1 cellular context compared by ENCODE assay signal in the genomic region with DNA sequence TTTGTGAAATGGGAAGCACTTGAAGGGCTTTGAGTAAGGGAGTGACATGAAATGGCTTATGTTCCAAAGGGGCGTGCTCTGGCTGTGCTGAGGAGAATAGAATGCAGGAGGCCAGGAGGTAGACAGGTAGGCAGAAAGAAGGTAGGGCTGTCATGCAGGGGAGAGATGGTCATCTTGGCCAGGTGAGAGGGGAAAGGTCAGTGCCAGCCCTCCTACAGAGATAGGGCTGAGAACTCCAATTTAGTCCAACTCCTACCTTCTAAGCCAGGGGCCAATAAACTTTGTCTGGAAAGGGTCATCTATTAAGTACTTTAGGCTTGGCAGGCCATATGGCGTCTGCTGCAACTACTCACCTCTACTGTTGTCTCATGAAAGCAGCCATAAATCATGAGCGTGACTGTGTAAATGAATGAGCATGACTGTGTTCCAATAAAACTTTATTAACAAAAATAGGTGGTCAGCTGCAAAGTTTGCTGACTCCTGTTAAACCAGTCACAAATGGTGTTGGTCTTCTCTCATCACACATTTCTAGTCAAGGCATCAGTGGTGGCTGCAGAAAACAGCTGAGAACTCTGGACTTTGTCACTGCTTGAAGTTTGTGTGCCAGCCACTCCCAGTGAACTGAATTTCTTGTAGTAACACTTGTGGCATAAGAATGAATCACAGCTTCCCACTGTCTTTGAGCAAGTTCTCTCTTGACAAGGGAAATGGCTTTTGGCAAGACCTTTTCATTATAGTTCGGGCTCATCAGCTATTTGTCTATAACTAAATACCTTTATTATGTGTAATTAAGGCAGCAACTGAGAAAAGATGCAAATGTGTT.
TF ChIP-seq lines count a peak whose summit lies in the region.

No MANE protein-coding gene starts in this region.

TF ChIP-seq in K562, 482 proteins besides CTCF, POLR2A, EP300 and RAD21 (continues in another document):
- no peak for TF ChIP-seq JUND (IDR thresholded peaks at IDR 0.05; ENCODE audit: borderline replicate concordance, low read depth, low read length)
- TF ChIP-seq JUND (tag; IDR thresholded peaks at IDR 0.05; ENCODE audit: borderline replicate concordance, low read depth, low read length) = 0 out of 3 replicates have a peak, but pooled peaks have one; percentile 33
- TF ChIP-seq PBX2 (CRISPR knock-in tag; IDR thresholded peaks at IDR 0.05; ENCODE audit: low read depth) = peak; percentile 68
- TF ChIP-seq PBX2 (tag; conservative IDR thresholded peaks at IDR 0.05; ENCODE audit: low read depth) = peak; percentile 95
- TF ChIP-seq, protein P1, sequence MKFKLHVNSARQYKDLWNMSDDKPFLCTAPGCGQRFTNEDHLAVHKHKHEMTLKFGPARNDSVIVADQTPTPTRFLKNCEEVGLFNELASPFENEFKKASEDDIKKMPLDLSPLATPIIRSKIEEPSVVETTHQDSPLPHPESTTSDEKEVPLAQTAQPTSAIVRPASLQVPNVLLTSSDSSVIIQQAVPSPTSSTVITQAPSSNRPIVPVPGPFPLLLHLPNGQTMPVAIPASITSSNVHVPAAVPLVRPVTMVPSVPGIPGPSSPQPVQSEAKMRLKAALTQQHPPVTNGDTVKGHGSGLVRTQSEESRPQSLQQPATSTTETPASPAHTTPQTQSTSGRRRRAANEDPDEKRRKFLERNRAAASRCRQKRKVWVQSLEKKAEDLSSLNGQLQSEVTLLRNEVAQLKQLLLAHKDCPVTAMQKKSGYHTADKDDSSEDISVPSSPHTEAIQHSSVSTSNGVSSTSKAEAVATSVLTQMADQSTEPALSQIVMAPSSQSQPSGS (CRISPR knock-in tag; IDR thresholded peaks at IDR 0.05) = no peak
- TF ChIP-seq MTA3 (IDR thresholded peaks at IDR 0.05; ENCODE audit: borderline replicate concordance) = no peak
- TF ChIP-seq ZNF316 (IDR thresholded peaks at IDR 0.05) = peak; percentile 85
- TF ChIP-seq, protein P2, sequence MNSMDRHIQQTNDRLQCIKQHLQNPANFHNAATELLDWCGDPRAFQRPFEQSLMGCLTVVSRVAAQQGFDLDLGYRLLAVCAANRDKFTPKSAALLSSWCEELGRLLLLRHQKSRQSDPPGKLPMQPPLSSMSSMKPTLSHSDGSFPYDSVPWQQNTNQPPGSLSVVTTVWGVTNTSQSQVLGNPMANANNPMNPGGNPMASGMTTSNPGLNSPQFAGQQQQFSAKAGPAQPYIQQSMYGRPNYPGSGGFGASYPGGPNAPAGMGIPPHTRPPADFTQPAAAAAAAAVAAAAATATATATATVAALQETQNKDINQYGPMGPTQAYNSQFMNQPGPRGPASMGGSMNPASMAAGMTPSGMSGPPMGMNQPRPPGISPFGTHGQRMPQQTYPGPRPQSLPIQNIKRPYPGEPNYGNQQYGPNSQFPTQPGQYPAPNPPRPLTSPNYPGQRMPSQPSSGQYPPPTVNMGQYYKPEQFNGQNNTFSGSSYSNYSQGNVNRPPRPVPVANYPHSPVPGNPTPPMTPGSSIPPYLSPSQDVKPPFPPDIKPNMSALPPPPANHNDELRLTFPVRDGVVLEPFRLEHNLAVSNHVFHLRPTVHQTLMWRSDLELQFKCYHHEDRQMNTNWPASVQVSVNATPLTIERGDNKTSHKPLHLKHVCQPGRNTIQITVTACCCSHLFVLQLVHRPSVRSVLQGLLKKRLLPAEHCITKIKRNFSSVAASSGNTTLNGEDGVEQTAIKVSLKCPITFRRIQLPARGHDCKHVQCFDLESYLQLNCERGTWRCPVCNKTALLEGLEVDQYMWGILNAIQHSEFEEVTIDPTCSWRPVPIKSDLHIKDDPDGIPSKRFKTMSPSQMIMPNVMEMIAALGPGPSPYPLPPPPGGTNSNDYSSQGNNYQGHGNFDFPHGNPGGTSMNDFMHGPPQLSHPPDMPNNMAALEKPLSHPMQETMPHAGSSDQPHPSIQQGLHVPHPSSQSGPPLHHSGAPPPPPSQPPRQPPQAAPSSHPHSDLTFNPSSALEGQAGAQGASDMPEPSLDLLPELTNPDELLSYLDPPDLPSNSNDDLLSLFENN (IDR thresholded peaks at IDR 0.05; ENCODE audit: low read depth in 2 of 2, low read length in 2 of 2) = no peak
- no peak for TF ChIP-seq NR2C2 (CRISPR knock-in tag; IDR thresholded peaks at IDR 0.05)
- peak; percentile 18; the same call in 1 of the 2 replicates for TF ChIP-seq NR2C2 (tag; IDR thresholded peaks at IDR 0.05)
- no peak for TF ChIP-seq MCM7 (IDR thresholded peaks at IDR 0.05)
- peak; percentile 13; the same call in 1 of the 2 replicates for TF ChIP-seq L3MBTL2 (IDR thresholded peaks at IDR 0.05)
- TF ChIP-seq GABPB2 (CRISPR knock-in tag; conservative IDR thresholded peaks at IDR 0.05) = no peak
- TF ChIP-seq CEBPB (tag; IDR thresholded peaks at IDR 0.05) = no peak
- peak; percentile 85 for TF ChIP-seq CXXC5 (CRISPR knock-in tag; IDR thresholded peaks at IDR 0.05)
- TF ChIP-seq NR1H2 (CRISPR knock-in tag; IDR thresholded peaks at IDR 0.05) = no peak
- TF ChIP-seq FOXP4 (CRISPR knock-in tag; IDR thresholded peaks at IDR 0.05; ENCODE audit: borderline replicate concordance) = no peak
- no peak for TF ChIP-seq ZSCAN32 (CRISPR knock-in tag; IDR thresholded peaks at IDR 0.05)
- no peak for TF ChIP-seq HMG20A (CRISPR knock-in tag; conservative IDR thresholded peaks at IDR 0.05)
- no peak for TF ChIP-seq NR2F6 (CRISPR knock-in tag; IDR thresholded peaks at IDR 0.05)
- TF ChIP-seq, protein P3, sequence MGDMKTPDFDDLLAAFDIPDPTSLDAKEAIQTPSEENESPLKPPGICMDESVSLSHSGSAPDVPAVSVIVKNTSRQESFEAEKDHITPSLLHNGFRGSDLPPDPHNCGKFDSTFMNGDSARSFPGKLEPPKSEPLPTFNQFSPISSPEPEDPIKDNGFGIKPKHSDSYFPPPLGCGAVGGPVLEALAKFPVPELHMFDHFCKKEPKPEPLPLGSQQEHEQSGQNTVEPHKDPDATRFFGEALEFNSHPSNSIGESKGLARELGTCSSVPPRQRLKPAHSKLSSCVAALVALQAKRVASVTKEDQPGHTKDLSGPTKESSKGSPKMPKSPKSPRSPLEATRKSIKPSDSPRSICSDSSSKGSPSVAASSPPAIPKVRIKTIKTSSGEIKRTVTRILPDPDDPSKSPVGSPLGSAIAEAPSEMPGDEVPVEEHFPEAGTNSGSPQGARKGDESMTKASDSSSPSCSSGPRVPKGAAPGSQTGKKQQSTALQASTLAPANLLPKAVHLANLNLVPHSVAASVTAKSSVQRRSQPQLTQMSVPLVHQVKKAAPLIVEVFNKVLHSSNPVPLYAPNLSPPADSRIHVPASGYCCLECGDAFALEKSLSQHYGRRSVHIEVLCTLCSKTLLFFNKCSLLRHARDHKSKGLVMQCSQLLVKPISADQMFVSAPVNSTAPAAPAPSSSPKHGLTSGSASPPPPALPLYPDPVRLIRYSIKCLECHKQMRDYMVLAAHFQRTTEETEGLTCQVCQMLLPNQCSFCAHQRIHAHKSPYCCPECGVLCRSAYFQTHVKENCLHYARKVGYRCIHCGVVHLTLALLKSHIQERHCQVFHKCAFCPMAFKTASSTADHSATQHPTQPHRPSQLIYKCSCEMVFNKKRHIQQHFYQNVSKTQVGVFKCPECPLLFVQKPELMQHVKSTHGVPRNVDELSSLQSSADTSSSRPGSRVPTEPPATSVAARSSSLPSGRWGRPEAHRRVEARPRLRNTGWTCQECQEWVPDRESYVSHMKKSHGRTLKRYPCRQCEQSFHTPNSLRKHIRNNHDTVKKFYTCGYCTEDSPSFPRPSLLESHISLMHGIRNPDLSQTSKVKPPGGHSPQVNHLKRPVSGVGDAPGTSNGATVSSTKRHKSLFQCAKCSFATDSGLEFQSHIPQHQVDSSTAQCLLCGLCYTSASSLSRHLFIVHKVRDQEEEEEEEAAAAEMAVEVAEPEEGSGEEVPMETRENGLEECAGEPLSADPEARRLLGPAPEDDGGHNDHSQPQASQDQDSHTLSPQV (IDR thresholded peaks at IDR 0.05) = no peak
- TF ChIP-seq, protein P4, sequence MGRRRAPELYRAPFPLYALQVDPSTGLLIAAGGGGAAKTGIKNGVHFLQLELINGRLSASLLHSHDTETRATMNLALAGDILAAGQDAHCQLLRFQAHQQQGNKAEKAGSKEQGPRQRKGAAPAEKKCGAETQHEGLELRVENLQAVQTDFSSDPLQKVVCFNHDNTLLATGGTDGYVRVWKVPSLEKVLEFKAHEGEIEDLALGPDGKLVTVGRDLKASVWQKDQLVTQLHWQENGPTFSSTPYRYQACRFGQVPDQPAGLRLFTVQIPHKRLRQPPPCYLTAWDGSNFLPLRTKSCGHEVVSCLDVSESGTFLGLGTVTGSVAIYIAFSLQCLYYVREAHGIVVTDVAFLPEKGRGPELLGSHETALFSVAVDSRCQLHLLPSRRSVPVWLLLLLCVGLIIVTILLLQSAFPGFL (CRISPR knock-in tag; IDR thresholded peaks at IDR 0.05) = no peak
- TF ChIP-seq C11orf30 (IDR thresholded peaks at IDR 0.05; ENCODE audit: low read depth) = peak; percentile 72
- no peak for TF ChIP-seq ETS2 (tag; IDR thresholded peaks at IDR 0.05; ENCODE audit: borderline replicate concordance, poor library complexity, severe bottlenecking)
- TF ChIP-seq ARNT (IDR thresholded peaks at IDR 0.05) = 0 out of 4 replicates have a peak, but pooled peaks of 1 of the 2 experiments have one; percentile 53
- no peak for TF ChIP-seq PPARD (CRISPR knock-in tag; IDR thresholded peaks at IDR 0.05)
- TF ChIP-seq SLC30A9 (CRISPR knock-in tag; IDR thresholded peaks at IDR 0.05) = no peak
- TF ChIP-seq LCOR (CRISPR knock-in tag; IDR thresholded peaks at IDR 0.05) = no peak
- TF ChIP-seq TAF9B (IDR thresholded peaks at IDR 0.05; ENCODE audit: partially characterized antibody) = no peak
- no peak for TF ChIP-seq HLTF (IDR thresholded peaks at IDR 0.05)
- TF ChIP-seq, protein P5, sequence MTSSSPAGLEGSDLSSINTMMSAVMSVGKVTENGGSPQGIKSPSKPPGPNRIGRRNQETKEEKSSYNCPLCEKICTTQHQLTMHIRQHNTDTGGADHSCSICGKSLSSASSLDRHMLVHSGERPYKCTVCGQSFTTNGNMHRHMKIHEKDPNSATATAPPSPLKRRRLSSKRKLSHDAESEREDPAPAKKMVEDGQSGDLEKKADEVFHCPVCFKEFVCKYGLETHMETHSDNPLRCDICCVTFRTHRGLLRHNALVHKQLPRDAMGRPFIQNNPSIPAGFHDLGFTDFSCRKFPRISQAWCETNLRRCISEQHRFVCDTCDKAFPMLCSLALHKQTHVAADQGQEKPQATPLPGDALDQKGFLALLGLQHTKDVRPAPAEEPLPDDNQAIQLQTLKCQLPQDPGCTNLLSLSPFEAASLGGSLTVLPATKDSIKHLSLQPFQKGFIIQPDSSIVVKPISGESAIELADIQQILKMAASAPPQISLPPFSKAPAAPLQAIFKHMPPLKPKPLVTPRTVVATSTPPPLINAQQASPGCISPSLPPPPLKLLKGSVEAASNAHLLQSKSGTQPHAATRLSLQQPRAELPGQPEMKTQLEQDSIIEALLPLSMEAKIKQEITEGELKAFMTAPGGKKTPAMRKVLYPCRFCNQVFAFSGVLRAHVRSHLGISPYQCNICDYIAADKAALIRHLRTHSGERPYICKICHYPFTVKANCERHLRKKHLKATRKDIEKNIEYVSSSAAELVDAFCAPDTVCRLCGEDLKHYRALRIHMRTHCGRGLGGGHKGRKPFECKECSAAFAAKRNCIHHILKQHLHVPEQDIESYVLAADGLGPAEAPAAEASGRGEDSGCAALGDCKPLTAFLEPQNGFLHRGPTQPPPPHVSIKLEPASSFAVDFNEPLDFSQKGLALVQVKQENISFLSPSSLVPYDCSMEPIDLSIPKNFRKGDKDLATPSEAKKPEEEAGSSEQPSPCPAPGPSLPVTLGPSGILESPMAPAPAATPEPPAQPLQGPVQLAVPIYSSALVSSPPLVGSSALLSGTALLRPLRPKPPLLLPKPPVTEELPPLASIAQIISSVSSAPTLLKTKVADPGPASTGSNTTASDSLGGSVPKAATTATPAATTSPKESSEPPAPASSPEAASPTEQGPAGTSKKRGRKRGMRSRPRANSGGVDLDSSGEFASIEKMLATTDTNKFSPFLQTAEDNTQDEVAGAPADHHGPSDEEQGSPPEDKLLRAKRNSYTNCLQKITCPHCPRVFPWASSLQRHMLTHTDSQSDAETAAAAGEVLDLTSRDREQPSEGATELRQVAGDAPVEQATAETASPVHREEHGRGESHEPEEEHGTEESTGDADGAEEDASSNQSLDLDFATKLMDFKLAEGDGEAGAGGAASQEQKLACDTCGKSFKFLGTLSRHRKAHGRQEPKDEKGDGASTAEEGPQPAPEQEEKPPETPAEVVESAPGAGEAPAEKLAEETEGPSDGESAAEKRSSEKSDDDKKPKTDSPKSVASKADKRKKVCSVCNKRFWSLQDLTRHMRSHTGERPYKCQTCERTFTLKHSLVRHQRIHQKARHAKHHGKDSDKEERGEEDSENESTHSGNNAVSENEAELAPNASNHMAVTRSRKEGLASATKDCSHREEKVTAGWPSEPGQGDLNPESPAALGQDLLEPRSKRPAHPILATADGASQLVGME (CRISPR knock-in tag; IDR thresholded peaks at IDR 0.05) = no peak
- TF ChIP-seq ZBTB17 (CRISPR knock-in tag; IDR thresholded peaks at IDR 0.05) = no peak
- TF ChIP-seq COPS2 (conservative IDR thresholded peaks at IDR 0.05) = no peak
- peak; percentile 41; the same call in 1 of the 2 replicates for TF ChIP-seq SMAD4 (CRISPR knock-in tag; conservative IDR thresholded peaks at IDR 0.05)
